In the genomic region with DNA sequence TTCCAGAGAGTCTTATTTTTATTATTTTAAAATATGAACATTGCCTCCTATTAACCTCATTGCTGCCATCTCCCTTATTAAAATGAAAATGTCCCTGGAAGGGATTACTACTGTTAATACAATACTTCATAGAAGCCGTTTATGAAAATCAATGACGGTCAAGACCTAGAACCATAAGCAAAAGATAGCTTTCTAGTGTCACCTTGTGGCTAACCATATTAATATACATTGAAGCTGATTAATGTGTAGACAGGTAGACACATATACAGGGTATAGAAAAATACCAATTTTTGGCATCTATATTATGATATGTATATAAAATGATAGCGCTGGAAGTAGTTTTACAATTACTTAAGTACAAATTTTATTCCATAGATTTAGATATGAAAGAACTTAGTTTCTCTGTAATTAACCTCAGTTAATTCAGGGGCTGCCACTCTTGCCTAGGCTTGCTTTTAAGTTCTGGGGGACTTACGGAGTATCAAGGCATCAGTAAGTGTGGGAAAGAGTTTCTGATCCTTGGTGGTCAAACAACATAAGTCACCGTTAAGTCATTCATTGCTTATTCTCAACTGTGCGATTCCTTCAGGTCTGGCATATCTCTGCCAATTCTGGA, we compare ENCODE assay signal across 8 cellular contexts. TPM values are rescaled to one million over a fixed set of nuclear protein-coding genes. Genes with fewer than 3 reads are reported as not detected.
DNase-seq lines count a peak whose midpoint lies in the region; ATAC-seq and TF ChIP-seq lines count a peak whose summit lies in the region.

No MANE protein-coding gene starts in this region.

- DNase-seq in NCI-H82 (lab: John Stamatoyannopoulos, UW) (peak; percentile 59), epithelial cell of proximal tubule (ENCODE audit: low read depth) (no peak)

- TF ChIP-seq CTCF in 22Rv1 (IDR thresholded peaks at IDR 0.05), result peak; percentile 73
- peak; percentile 52 for TF ChIP-seq CTCF in epithelial cell of proximal tubule (conservative IDR thresholded peaks at IDR 0.05; ENCODE audit: low read depth, low read length)

- no peak overlapping the region for H3K4me3 ChIP-seq in epithelial cell of proximal tubule (ENCODE audit: low read depth, low read length)

- no peak overlapping the region for H3K27ac ChIP-seq in 22Rv1

- ATAC-seq in GM18519 (IDR thresholded peaks at IDR 0.05; ENCODE audit: low FRiP score, unreplicated experiment), result peak; percentile 42
- no peak for ATAC-seq in GM21717 (IDR thresholded peaks at IDR 0.05; ENCODE audit: unreplicated experiment)
- no peak for ATAC-seq in GM21825 (IDR thresholded peaks at IDR 0.05; ENCODE audit: unreplicated experiment)
- no peak for ATAC-seq in GM19467 (IDR thresholded peaks at IDR 0.05; ENCODE audit: unreplicated experiment)
- ATAC-seq in HG03280 (IDR thresholded peaks at IDR 0.05; ENCODE audit: unreplicated experiment), result no peak

RNA-seq across cellular contexts. Expression of a gene that starts 2.5 kb away (rescaled TPM):
- total RNA-seq in epithelial cell of proximal tubule, result 7.3 and 10.2 TPM in 2 replicates

RNA-seq across cellular contexts. Expression of a gene that starts 22.7 kb away (rescaled TPM):
- total RNA-seq in epithelial cell of proximal tubule, result 4.3 and 6.3 TPM in 2 replicates
